Comparison of ENCODE assay signal across 20 cellular contexts in genomic region chr19:33467851-33468250, GRCh38. TPM values are rescaled to one million over a fixed set of nuclear protein-coding genes. Genes with fewer than 3 reads are reported as not detected.
DNase-seq lines count a peak whose midpoint lies in the region; ATAC-seq and TF ChIP-seq lines count a peak whose summit lies in the region.
"Had no signal": no experiment of that assay in that cellular context is flagged by ENCODE, and none has a peak within 500 bp of the region (broad histone marks: within the 10 kb centered on the region; RNA-seq: fewer than 3 reads in every experiment).

No MANE protein-coding gene starts in this region.

- H3K36me3 ChIP-seq in Peyer's patch (peaks cover 0 to 40% (median 0%) of the 10 kb centered on the region in 3 donors), osteoblast (ENCODE audit: insufficient read depth, low read length) (peaks cover 9% of the 10 kb centered on the region), GM23338 (ENCODE audit: insufficient read depth) (no peaks in the 10 kb centered on the region)

- no peaks in the 10 kb centered on the region for H3F3A ChIP-seq in GM23338 (replicated peaks; ENCODE audit: low read depth)

- no peak overlapping the region for H3K4me3 Mint-ChIP-seq in activated CD8-positive, alpha-beta memory T cell treated with anti-CD3 and anti-CD28 coated beads, Interleukin-2, amount 10 ng/mL, durations not matched to agents 7 days and 5 days
- no peak overlapping the region for H3K4me3 Mint-ChIP-seq in GM23338
- H3K4me3 Mint-ChIP-seq: B cell, CD14-positive monocyte had no signal

- peak; percentile 15 for DNase-seq in activated CD8-positive, alpha-beta memory T cell treated with anti-CD3 and anti-CD28 coated beads, Interleukin-2, amount 50 U/mL, for 48 hours
- DNase-seq in activated CD8-positive, alpha-beta memory T cell treated with anti-CD3 and anti-CD28 coated beads, Interleukin-2, amount 10 ng/mL, durations not matched to agents 7 days and 5 days, result no peak
- DNase-seq in Peyer's patch (peak in 2 of 3 donors; percentile 27), islet precursor cell (peak; percentile 29), osteoblast (ENCODE audit: insufficient read length, low spot score, missing footprints) (peak; percentile 63), AG20443 (ENCODE audit: low spot score) (no peak), GM23338 (ENCODE audit: low spot score) (no peak)
- DNase-seq in stimulated activated CD4-positive, alpha-beta T cell treated with anti-CD3 and anti-CD28 coated beads, Interleukin-4, amount 100 ng/mL, for 4 hours, result no peak
- DNase-seq: DMS53, GDM1, GM23248, HCEC 1CT, Kasumi-1, NCI-H1694, NCI-H2081, NCI-H446, NCI-H526, SHP77 had no signal

- no peaks in the 10 kb centered on the region for H3K9me3 Mint-ChIP-seq in activated CD8-positive, alpha-beta memory T cell treated with anti-CD3 and anti-CD28 coated beads, Interleukin-2, amount 10 ng/mL, durations not matched to agents 7 days and 5 days (ENCODE audit: low read depth)
- no peaks in the 10 kb centered on the region for H3K9me3 Mint-ChIP-seq in GM23338
- H3K9me3 Mint-ChIP-seq: CD14-positive monocyte had no signal

- H3K27ac Mint-ChIP-seq in activated CD8-positive, alpha-beta memory T cell treated with anti-CD3 and anti-CD28 coated beads, Interleukin-2, amount 10 ng/mL, durations not matched to agents 7 days and 5 days, result no peak overlapping the region
- no peak overlapping the region for H3K27ac Mint-ChIP-seq in GM23338
- H3K27ac Mint-ChIP-seq: B cell, CD14-positive monocyte had no signal

- H2AFZ ChIP-seq in osteoblast (ENCODE audit: low read length), result no peak overlapping the region
- H2AFZ ChIP-seq in GM23338, result no peak overlapping the region
- H2AFZ ChIP-seq: GM23248 had no signal

- no peak for TF ChIP-seq POLR2A in Peyer's patch (IDR thresholded peaks at IDR 0.05)

- H3K4me3 ChIP-seq in Peyer's patch (no peak overlapping the region), osteoblast (ENCODE audit: insufficient read depth, low read length) (no peak overlapping the region), GM23338 (no peak overlapping the region)
- H3K4me3 ChIP-seq: GM23248 had no signal

- H3K4me2 ChIP-seq in osteoblast (ENCODE audit: insufficient read depth, low read length) (no peak overlapping the region), GM23338 (no peak overlapping the region)

- no peak overlapping the region for H3K27ac ChIP-seq in Peyer's patch
- no peak overlapping the region for H3K27ac ChIP-seq in osteoblast (ENCODE audit: low read depth, low read length)
- no peak overlapping the region for H3K27ac ChIP-seq in GM23338 (ENCODE audit: low read depth)
- H3K27ac ChIP-seq: GM23248 had no signal

- CTCF ChIA-PET in activated CD8-positive, alpha-beta memory T cell treated with anti-CD3 and anti-CD28 coated beads, Interleukin-2, amount 10 ng/mL, durations not matched to agents 7 days and 5 days (lab: Charles Lee), result interaction anchor here (1.5 kb wide), 1 partner anchor 36 kb away, joined by 3 read pairs; no protein-coding TSS in a partner anchor

- TF ChIP-seq CTCF in Peyer's patch (IDR thresholded peaks at IDR 0.05), result no peak
- TF ChIP-seq CTCF in osteoblast (IDR thresholded peaks at IDR 0.05; ENCODE audit: extremely low read depth, low read depth, low read length), result no peak
- TF ChIP-seq CTCF in GM23338 (conservative IDR thresholded peaks at IDR 0.05; ENCODE audit: low read depth in 2 of 2), result no peak

- ATAC-seq in activated CD8-positive, alpha-beta memory T cell treated with anti-CD3 and anti-CD28 coated beads, Interleukin-2, amount 10 ng/mL, durations not matched to agents 7 days and 5 days, result no peak
- no peak for ATAC-seq in GM23338

- no peaks in the 10 kb centered on the region for H3K27me3 Mint-ChIP-seq in activated CD8-positive, alpha-beta memory T cell treated with anti-CD3 and anti-CD28 coated beads, Interleukin-2, amount 10 ng/mL, durations not matched to agents 7 days and 5 days
- H3K27me3 Mint-ChIP-seq in GM23338 (ENCODE audit: insufficient read depth, low read depth, poor library complexity), result peaks cover 1% of the 10 kb centered on the region
- H3K27me3 Mint-ChIP-seq: B cell had no signal

- H3K27me3 ChIP-seq in Peyer's patch (no peaks in the 10 kb centered on the region), osteoblast (ENCODE audit: insufficient read depth, low read length) (no peaks in the 10 kb centered on the region), GM23338 (ENCODE audit: insufficient read depth) (no peaks in the 10 kb centered on the region)

- H3K9me2 ChIP-seq in GM23338 (ENCODE audit: insufficient read depth), result no peaks in the 10 kb centered on the region

- no peaks in the 10 kb centered on the region for H3K36me3 Mint-ChIP-seq in activated CD8-positive, alpha-beta memory T cell treated with anti-CD3 and anti-CD28 coated beads, Interleukin-2, amount 10 ng/mL, durations not matched to agents 7 days and 5 days
- peaks cover 2% of the 10 kb centered on the region; the same call in 1 of the 3 replicates for H3K36me3 Mint-ChIP-seq in GM23338 (ENCODE audit: low read depth)

- peaks cover 6% of the 10 kb centered on the region for H3K4me1 Mint-ChIP-seq in activated CD8-positive, alpha-beta memory T cell treated with anti-CD3 and anti-CD28 coated beads, Interleukin-2, amount 10 ng/mL, durations not matched to agents 7 days and 5 days
- H3K4me1 Mint-ChIP-seq in GM23338, result peaks cover 6% of the 10 kb centered on the region; the same call in 1 of the 3 replicates
- H3K4me1 Mint-ChIP-seq: B cell had no signal

- no peaks in the 10 kb centered on the region for H3K9me3 ChIP-seq in Peyer's patch
- no peaks in the 10 kb centered on the region for H3K9me3 ChIP-seq in osteoblast (ENCODE audit: low read depth, low read length)

- peaks cover 4% of the 10 kb centered on the region for H4K20me1 ChIP-seq in osteoblast (ENCODE audit: insufficient read depth, low read length)
- H4K20me1 ChIP-seq in GM23338 (replicated peaks; ENCODE audit: insufficient read depth), result peaks cover 3% of the 10 kb centered on the region

- peaks cover 2% of the 10 kb centered on the region for H3K79me2 ChIP-seq in osteoblast (ENCODE audit: insufficient read depth, low read length)
- H3K79me2 ChIP-seq in GM23338 (replicated peaks; ENCODE audit: insufficient read depth), result no peaks in the 10 kb centered on the region

- no peaks in the 10 kb centered on the region for H3K4me1 ChIP-seq in Peyer's patch
- H3K4me1 ChIP-seq in osteoblast (ENCODE audit: insufficient read depth, low read length), result peaks cover 9% of the 10 kb centered on the region
- H3K4me1 ChIP-seq in GM23338 (ENCODE audit: insufficient read depth), result no peaks in the 10 kb centered on the region

TF ChIP-seq in GM23338, 12 proteins besides CTCF, POLR2A, EP300 and RAD21 (continues in another document):
- no peak for TF ChIP-seq ETS1 (IDR thresholded peaks at IDR 0.05)
- TF ChIP-seq ZNF331 (CRISPR knock-in tag; IDR thresholded peaks at IDR 0.05; ENCODE audit: low read depth), result no peak
- TF ChIP-seq CREB1 (CRISPR knock-in tag; IDR thresholded peaks at IDR 0.05; ENCODE audit: low read depth), result no peak

RNA-seq across cellular contexts. Expression of gene PEPD, which starts 53.7 kb away (rescaled TPM):
- 10 to 100 TPM; 14.9 to 20.3 TPM for total RNA-seq in activated CD8-positive, alpha-beta memory T cell treated with anti-CD3 and anti-CD28 coated beads, Interleukin-2, amount 10 ng/mL, durations not matched to agents 7 days and 5 days
- total RNA-seq in Peyer's patch (1,000 to 10,000 TPM in 1 of 4 donors, 100 to 1,000 TPM in 3; 116 to 1,166 (median 748) TPM), osteoblast (82.8 and 87.9 TPM in 2 replicates)
- 89.2 and 95.5 TPM in 2 replicates for total RNA-seq in GM23338 (2014; rRNA removed; shearing (Covaris generic))
- polyA plus RNA-seq in GM23338 (2016; fragmentation: Nextera tagmentation; extraction: Ambion mirVana), result 81.7 and 84.7 TPM in 2 replicates

Comparison
In these comparisons a context has a peak if more than half of its experiments do, and no peak if none do; other contexts are left out.
1. DNase-seq: peak in activated CD8-positive, alpha-beta memory T cell treated with anti-CD3 and anti-CD28 coated beads, Interleukin-2, amount 50 U/mL, for 48 hours (single experiment), Peyer's patch (2 of 3), islet precursor cell (single experiment) and osteoblast (single experiment); none in activated CD8-positive, alpha-beta memory T cell treated with anti-CD3 and anti-CD28 coated beads, Interleukin-2, amount 10 ng/mL, durations not matched to agents 7 days and 5 days (single experiment), AG20443 (single experiment), stimulated activated CD4-positive, alpha-beta T cell treated with anti-CD3 and anti-CD28 coated beads, Interleukin-4, amount 100 ng/mL, for 4 hours (0 of 2) and GM23338 (single experiment).